ENCODE assay signal across 11 cellular contexts in genomic region chr16:16105646-16106045, GRCh38.
A peak's percentile ranks its signal among the peaks of the same experiment; 100 is the strongest.
DNase-seq lines count a peak whose midpoint lies in the region; ATAC-seq and TF ChIP-seq lines count a peak whose summit lies in the region.
"Had no signal": no experiment of that assay in that cellular context is flagged by ENCODE, and none has a peak within 500 bp of the region (broad histone marks: within the 10 kb centered on the region; RNA-seq: fewer than 3 reads in every experiment).

No MANE protein-coding gene starts in this region.

- CTCF ChIA-PET in activated B cell treated with CpG ODN at 0.5 μM for 24 hours (lab: Charles Lee) = no interaction called here

- H3K27ac Mint-ChIP-seq in IgD-negative memory B cell (peak overlapping the region; percentile 32 to 88 (median 86)), activated B cell treated with CpG ODN at 0.5 μM for 24 hours (peak overlapping the region; percentile 24), osteocyte (ENCODE audit: unreplicated experiment) (peak overlapping the region; percentile 50), glutamatergic neuron (ENCODE audit: unreplicated experiment) (no peak overlapping the region)
- H3K27ac Mint-ChIP-seq in activated naive CD4-positive, alpha-beta T cell treated with anti-CD3 and anti-CD28 coated beads, Interleukin-2, amount 50 U/mL, for 72 hours = peak overlapping the region in 1 of 2 donors; percentile 25

- no peaks in the 10 kb centered on the region for H3K27me3 Mint-ChIP-seq in IgD-negative memory B cell
- H3K27me3 Mint-ChIP-seq in activated B cell treated with CpG ODN at 0.5 μM for 24 hours = no peaks in the 10 kb centered on the region
- no peaks in the 10 kb centered on the region for H3K27me3 Mint-ChIP-seq in osteocyte (ENCODE audit: unreplicated experiment)
- H3K27me3 Mint-ChIP-seq in glutamatergic neuron (ENCODE audit: unreplicated experiment) = peaks cover 8% of the 10 kb centered on the region
- H3K27me3 Mint-ChIP-seq: CD4-positive, CD25-positive, alpha-beta regulatory T cell had no signal

- H3K9me3 Mint-ChIP-seq in IgD-negative memory B cell = peaks cover 0 to 1% (median 0%) of the 10 kb centered on the region in 3 donors
- no peaks in the 10 kb centered on the region for H3K9me3 Mint-ChIP-seq in activated B cell treated with CpG ODN at 0.5 μM for 24 hours
- no peaks in the 10 kb centered on the region for H3K9me3 Mint-ChIP-seq in osteocyte (ENCODE audit: unreplicated experiment)
- no peaks in the 10 kb centered on the region for H3K9me3 Mint-ChIP-seq in glutamatergic neuron (ENCODE audit: unreplicated experiment)
- no peaks in the 10 kb centered on the region for H3K9me3 Mint-ChIP-seq in activated naive CD4-positive, alpha-beta T cell treated with anti-CD3 and anti-CD28 coated beads, Interleukin-2, amount 50 U/mL, for 72 hours

- peaks cover 3% of the 10 kb centered on the region for H3K36me3 Mint-ChIP-seq in IgD-negative memory B cell
- peaks cover 77% of the 10 kb centered on the region for H3K36me3 Mint-ChIP-seq in activated B cell treated with CpG ODN at 0.5 μM for 24 hours (ENCODE audit: low read depth)
- peaks cover 60% of the 10 kb centered on the region for H3K36me3 Mint-ChIP-seq in osteocyte (ENCODE audit: unreplicated experiment)
- peaks cover 9% of the 10 kb centered on the region for H3K36me3 Mint-ChIP-seq in glutamatergic neuron (ENCODE audit: unreplicated experiment)
- H3K36me3 Mint-ChIP-seq in activated naive CD4-positive, alpha-beta T cell treated with anti-CD3 and anti-CD28 coated beads, Interleukin-2, amount 50 U/mL, for 72 hours = peaks cover 12 to 25% of the 10 kb centered on the region in 2 donors

- H3K4me1 Mint-ChIP-seq in IgD-negative memory B cell (peaks cover 20 to 30% (median 27%) of the 10 kb centered on the region in 3 donors), activated B cell treated with CpG ODN at 0.5 μM for 24 hours (peaks cover 35% of the 10 kb centered on the region), osteocyte (ENCODE audit: unreplicated experiment) (peaks cover 3% of the 10 kb centered on the region), glutamatergic neuron (ENCODE audit: low read depth, unreplicated experiment) (peaks cover 3% of the 10 kb centered on the region)

- POLR2A ChIA-PET in activated B cell treated with CpG ODN at 0.5 μM for 24 hours (lab: Charles Lee) = interaction anchor here (0.5 kb wide), 1 partner anchor 55 kb away, joined by 12 read pairs; no protein-coding TSS in a partner anchor

- intact Hi-C loops in activated B cell treated with CpG ODN at 0.5 μM for 24 hours (cut with micrococcal nuclease) = no loop called here
- intact Hi-C loops in posterior cingulate gyrus (cut with DNase I) = no loop called here

- H3K4me3 Mint-ChIP-seq in IgD-negative memory B cell (peak overlapping the region in 3 of 4 donors; percentile 34 to 71 (median 41)), activated B cell treated with CpG ODN at 0.5 μM for 24 hours (peak overlapping the region; percentile 28), osteocyte (ENCODE audit: unreplicated experiment) (no peak overlapping the region), glutamatergic neuron (ENCODE audit: unreplicated experiment) (no peak overlapping the region)
- H3K4me3 Mint-ChIP-seq: CD4-positive, CD25-positive, alpha-beta regulatory T cell had no signal

- DNase-seq in activated B cell treated with CpG ODN at 0.5 μM for 24 hours (no peak), osteocyte (ENCODE audit: extremely low spot score, unreplicated experiment) (no peak), glutamatergic neuron (no peak), posterior cingulate gyrus (no peak)
- no peak for DNase-seq in activated naive CD4-positive, alpha-beta T cell treated with anti-CD3 and anti-CD28 coated beads, Interleukin-2, amount 50 U/mL, for 72 hours (ENCODE audit: low spot score in 2 of 2)
- DNase-seq: CD4-positive, CD25-positive, alpha-beta regulatory T cell; DMS53; GM23248 had no signal

- TF ChIP-seq CTCF in activated B cell treated with CpG ODN at 0.5 μM for 24 hours (IDR thresholded peaks at IDR 0.05) (no peak), osteocyte (IDR thresholded peaks at IDR 0.05) (no peak), glutamatergic neuron (IDR thresholded peaks at IDR 0.05; ENCODE audit: partially characterized antibody, unreplicated experiment) (no peak)

- ATAC-seq in activated B cell treated with CpG ODN at 0.5 μM for 24 hours (ENCODE audit: low read depth) = peak; percentile 49
- ATAC-seq in activated naive CD4-positive, alpha-beta T cell treated with anti-CD3 and anti-CD28 coated beads, Interleukin-2, amount 50 U/mL, for 72 hours = no peak
- ATAC-seq: HCT116, HepG2 had no signal

Comparison
In these comparisons a context has a peak if more than half of its experiments do, and no peak if none do; other contexts are left out.
1. H3K4me3 Mint-ChIP-seq: peak in IgD-negative memory B cell (3 of 4) and activated B cell treated with CpG ODN at 0.5 μM for 24 hours (single experiment); none in osteocyte (single experiment) and glutamatergic neuron (single experiment).